Comparison of ENCODE assay signal across 21 cellular contexts in genomic region chr2:240394549-240394948, GRCh38.
"Had no signal": no experiment of that assay in that cellular context is flagged by ENCODE, and none has a peak within 500 bp of the region (broad histone marks: within the 10 kb centered on the region; RNA-seq: fewer than 3 reads in every experiment).

No MANE protein-coding gene starts in this region.

- ATAC-seq: left cardiac atrium had no signal

- H3K4me1 Mint-ChIP-seq: activated B cell treated with CpG ODN at 0.5 μM for 24 hours, memory B cell had no signal

- H3K27me3 Mint-ChIP-seq: activated B cell treated with CpG ODN at 0.5 μM for 24 hours; activated CD4-positive, alpha-beta memory T cell treated with anti-CD3 and anti-CD28 coated beads for 36 hours; activated naive CD8-positive, alpha-beta T cell had no signal

- H3K27ac ChIP-seq: adrenal gland, ascending aorta, brain microvascular endothelial cell, prostate gland, spleen had no signal

- H3K9me3 ChIP-seq: adrenal gland, ascending aorta, prostate gland, spleen had no signal

- DNase-seq: activated B cell treated with CpG ODN at 0.5 μM for 24 hours; activated CD4-positive, alpha-beta memory T cell treated with anti-CD3 and anti-CD28 coated beads for 36 hours; activated CD4-positive, alpha-beta T cell treated with anti-CD3 and anti-CD28 coated beads for 48 hours; central memory CD4-positive, alpha-beta T cell; erythroblast; foreskin melanocyte; glutamatergic neuron; hypothalamus; left cardiac atrium; stimulated activated CD4-positive, alpha-beta T cell treated with anti-CD3 and anti-CD28 coated beads, Interleukin-4, amount 100 ng/mL, for 1 hour; stimulated activated naive CD4-positive, alpha-beta T cell; T-helper 9 cell had no signal

- H3K36me3 Mint-ChIP-seq: activated CD4-positive, alpha-beta memory T cell treated with anti-CD3 and anti-CD28 coated beads for 36 hours; activated naive CD8-positive, alpha-beta T cell; memory B cell had no signal

- H3K4me3 ChIP-seq: adrenal gland, ascending aorta, prostate gland, spleen had no signal

- H3K9me3 Mint-ChIP-seq: activated B cell treated with CpG ODN at 0.5 μM for 24 hours; activated CD4-positive, alpha-beta memory T cell treated with anti-CD3 and anti-CD28 coated beads for 36 hours; activated T-helper 1 cell treated with anti-CD3 and anti-CD28 coated beads, Interleukin-12 subunit alpha, Interleukin-12 subunit beta, Interleukin-2, Interleukin-4 antibody, amounts not matched to agents 30 ng/mL and 10 ng/mL and 1 ng/mL, durations not matched to agents 14 hours and 24 hours and 36 hours; memory B cell; neural crest cell had no signal

- H3K4me1 ChIP-seq: adrenal gland, ascending aorta, prostate gland had no signal

- H3K27me3 ChIP-seq: adrenal gland, ascending aorta, brain microvascular endothelial cell, spleen had no signal

- H3K27ac Mint-ChIP-seq: activated B cell treated with CpG ODN at 0.5 μM for 24 hours; activated CD4-positive, alpha-beta memory T cell treated with anti-CD3 and anti-CD28 coated beads for 36 hours; activated naive CD8-positive, alpha-beta T cell; activated T-helper 1 cell treated with anti-CD3 and anti-CD28 coated beads, Interleukin-12 subunit alpha, Interleukin-12 subunit beta, Interleukin-2, Interleukin-4 antibody, amounts not matched to agents 30 ng/mL and 10 ng/mL and 1 ng/mL, durations not matched to agents 14 hours and 24 hours and 36 hours; memory B cell had no signal

- H3K36me3 ChIP-seq: adrenal gland, ascending aorta, brain microvascular endothelial cell, prostate gland, spleen had no signal

- H3K4me3 Mint-ChIP-seq: activated B cell treated with CpG ODN at 0.5 μM for 24 hours; activated CD4-positive, alpha-beta memory T cell treated with anti-CD3 and anti-CD28 coated beads for 36 hours; activated naive CD8-positive, alpha-beta T cell; activated T-helper 1 cell treated with anti-CD3 and anti-CD28 coated beads, Interleukin-12 subunit alpha, Interleukin-12 subunit beta, Interleukin-2, Interleukin-4 antibody, amounts not matched to agents 30 ng/mL and 10 ng/mL and 1 ng/mL, durations not matched to agents 14 hours and 24 hours and 36 hours; memory B cell; neural crest cell had no signal
